Comparison of ENCODE assay signal across 11 cellular contexts in genomic region chr14:52906141-52906601, GRCh38. TPM values are rescaled to one million over a fixed set of nuclear protein-coding genes. Genes with fewer than 3 reads are reported as not detected.
DNase-seq lines count a peak whose midpoint lies in the region; ATAC-seq and TF ChIP-seq lines count a peak whose summit lies in the region.
"Had no signal": no experiment of that assay in that cellular context is flagged by ENCODE, and none has a peak within 500 bp of the region (broad histone marks: within the 10 kb centered on the region; RNA-seq: fewer than 3 reads in every experiment).

No MANE protein-coding gene starts in this region.

- ATAC-seq in SK-N-SH treated with all-trans-retinoic acid at 6 μM for 48 hours (peak; percentile 71), psoas muscle (peak in 2 of 4 donors; percentile 34 to 41), GM18909 (IDR thresholded peaks at IDR 0.05; ENCODE audit: poor library complexity, unreplicated experiment) (no peak), HG02981 (IDR thresholded peaks at IDR 0.05; ENCODE audit: unreplicated experiment) (no peak)
- ATAC-seq in activated CD4-positive, alpha-beta T cell treated with anti-CD3 and anti-CD28 coated beads for 36 hours = no peak

- H3K36me3 ChIP-seq in psoas muscle (ENCODE audit: insufficient read depth in 1 of 2, low read depth in 1 of 2) (peaks cover 9% of the 10 kb centered on the region in 2 donors), WERI-Rb-1 (peaks cover 5% of the 10 kb centered on the region; the same call in 1 of the 2 replicates)

- no peak overlapping the region for H3K4me3 ChIP-seq in psoas muscle
- no peak overlapping the region for H3K4me3 ChIP-seq in WERI-Rb-1 (ENCODE audit: low read depth, low read length)

- no peak for TF ChIP-seq CTCF in psoas muscle (IDR thresholded peaks at IDR 0.05)
- no peak for TF ChIP-seq CTCF in WERI-Rb-1 (IDR thresholded peaks at IDR 0.05; ENCODE audit: low read depth, low read length)

- H3K36me3 Mint-ChIP-seq in activated CD4-positive, alpha-beta T cell treated with anti-CD3 and anti-CD28 coated beads for 36 hours (ENCODE audit: low read depth) = no peaks in the 10 kb centered on the region

- no peaks in the 10 kb centered on the region for H3K4me1 Mint-ChIP-seq in activated CD4-positive, alpha-beta T cell treated with anti-CD3 and anti-CD28 coated beads for 36 hours

- H3K27me3 Mint-ChIP-seq in activated CD4-positive, alpha-beta T cell treated with anti-CD3 and anti-CD28 coated beads for 36 hours = peaks cover 2% of the 10 kb centered on the region

- H3K9me3 Mint-ChIP-seq in activated CD4-positive, alpha-beta T cell treated with anti-CD3 and anti-CD28 coated beads for 36 hours (ENCODE audit: low read depth) = no peaks in the 10 kb centered on the region
- H3K9me3 Mint-ChIP-seq: stimulated activated naive CD8-positive, alpha-beta T cell treated with anti-CD3 and anti-CD28 coated beads, Interleukin-15, Interleukin-2, amounts not matched to agents 100 ng/mL and 50 ng/mL, for 24 hours had no signal

- H3K9me3 ChIP-seq in psoas muscle (no peaks in the 10 kb centered on the region), WERI-Rb-1 (ENCODE audit: severe bottlenecking) (no peaks in the 10 kb centered on the region)

- H3K4me3 Mint-ChIP-seq in activated CD4-positive, alpha-beta T cell treated with anti-CD3 and anti-CD28 coated beads for 36 hours = no peak overlapping the region
- H3K4me3 Mint-ChIP-seq: stimulated activated naive CD8-positive, alpha-beta T cell treated with anti-CD3 and anti-CD28 coated beads, Interleukin-15, Interleukin-2, amounts not matched to agents 100 ng/mL and 50 ng/mL, for 24 hours had no signal

- H3K27ac Mint-ChIP-seq in activated CD4-positive, alpha-beta T cell treated with anti-CD3 and anti-CD28 coated beads for 36 hours = no peak overlapping the region
- H3K27ac Mint-ChIP-seq: stimulated activated naive CD8-positive, alpha-beta T cell treated with anti-CD3 and anti-CD28 coated beads, Interleukin-15, Interleukin-2, amounts not matched to agents 100 ng/mL and 50 ng/mL, for 24 hours had no signal

- POLR2A ChIA-PET in activated CD4-positive, alpha-beta T cell treated with anti-CD3 and anti-CD28 coated beads for 36 hours (lab: Charles Lee) = no interaction called here

- intact Hi-C loops in psoas muscle (cut with DNase I) = no loop called here
- intact Hi-C loops in activated CD4-positive, alpha-beta T cell treated with anti-CD3 and anti-CD28 coated beads for 36 hours (cut with DNase I, micrococcal nuclease) = no loop called here

- in situ Hi-C loops in Caki2 (cut with HindIII; ENCODE audit: low pct_unique_long_range_greater_than_20kb, low sequenced_read_pairs) = no loop called here

- CTCF ChIA-PET in activated CD4-positive, alpha-beta T cell treated with anti-CD3 and anti-CD28 coated beads for 36 hours (lab: Charles Lee) = interaction anchor here (0.7 kb wide), 1 partner anchor 23 kb away, joined by 4 read pairs; no protein-coding TSS in a partner anchor

- H3K4me1 ChIP-seq in psoas muscle = peaks cover 37% of the 10 kb centered on the region

- H3K27me3 ChIP-seq in psoas muscle (ENCODE audit: insufficient read depth in 3 of 3, low read length in 2 of 3) (no peaks in the 10 kb centered on the region), WERI-Rb-1 (ENCODE audit: insufficient read depth, low read depth, severe bottlenecking) (no peaks in the 10 kb centered on the region)

- H3K27ac ChIP-seq in psoas muscle = peak overlapping the region; percentile 53
- H3K27ac ChIP-seq in WERI-Rb-1 = no peak overlapping the region

- 50 to 60% (median 52%) methylated on average over 3 of the region's 3 CpGs for WGBS in psoas muscle, 3 donors

- peak; percentile 66 for DNase-seq in Caki2 (ENCODE audit: low read depth)
- peak; percentile 91 for DNase-seq in fibroblast of peridontal ligament (ENCODE audit: extremely low read depth)
- DNase-seq in psoas muscle = no peak
- DNase-seq in activated CD4-positive, alpha-beta T cell treated with anti-CD3 and anti-CD28 coated beads for 36 hours = no peak
- DNase-seq in WERI-Rb-1 = no peak
- DNase-seq: DMS153, small intestine had no signal

TF ChIP-seq in SK-N-SH treated with all-trans-retinoic acid at 6 μM for 48 hours, 23 proteins besides CTCF, POLR2A, EP300 and RAD21:
- TF ChIP-seq ISL1 (CRISPR knock-in tag; IDR thresholded peaks at IDR 0.05) (peak; percentile 43; the same call in 1 of the 2 replicates), CREB5 (CRISPR knock-in tag; IDR thresholded peaks at IDR 0.05; ENCODE audit: low read depth) (0 out of 2 replicates have a peak, but pooled peaks have one; percentile 49), POU6F1 (CRISPR knock-in tag; IDR thresholded peaks at IDR 0.05; ENCODE audit: borderline replicate concordance, low read depth) (no peak)

RNA-seq across cellular contexts. Expression of gene FERMT2, which starts 44.7 kb away (rescaled TPM):
- 46.0 and 65.1 TPM in 2 replicates for total RNA-seq in Caki2 (2014; rRNA removed; shearing (Covaris generic); ENCODE audit: low replicate concordance)
- total RNA-seq in psoas muscle = 100 to 1,000 TPM in 1 of 4 donors, 10 to 100 TPM in 3; 57.5 to 104 (median 78.9) TPM
- 100 to 1,000 TPM in 1 of 3 donors, 10 to 100 TPM in 2; 36.6 to 219 (median 40.8) TPM for polyA plus RNA-seq in psoas muscle
- 1 to 10 TPM; 2.1 to 3.6 TPM for total RNA-seq in activated CD4-positive, alpha-beta T cell treated with anti-CD3 and anti-CD28 coated beads for 36 hours

Comparison
In these comparisons a context has a peak if more than half of its experiments do, and no peak if none do; other contexts are left out.
1. DNase-seq: peak in Caki2 (single experiment) and fibroblast of peridontal ligament (single experiment); none in psoas muscle (0 of 2), activated CD4-positive, alpha-beta T cell treated with anti-CD3 and anti-CD28 coated beads for 36 hours (single experiment) and WERI-Rb-1 (single experiment).
2. RNA of gene FERMT2, which starts 44.7 kb away (total RNA-seq): 57.5 to 104 TPM in psoas muscle and 46.0 to 65.1 TPM in Caki2; 2.1 to 3.6 TPM in activated CD4-positive, alpha-beta T cell treated with anti-CD3 and anti-CD28 coated beads for 36 hours; every median in the first group is over 10 times any median in the second.